Comparison of ENCODE assay signal across 12 cellular contexts in the genomic region with DNA sequence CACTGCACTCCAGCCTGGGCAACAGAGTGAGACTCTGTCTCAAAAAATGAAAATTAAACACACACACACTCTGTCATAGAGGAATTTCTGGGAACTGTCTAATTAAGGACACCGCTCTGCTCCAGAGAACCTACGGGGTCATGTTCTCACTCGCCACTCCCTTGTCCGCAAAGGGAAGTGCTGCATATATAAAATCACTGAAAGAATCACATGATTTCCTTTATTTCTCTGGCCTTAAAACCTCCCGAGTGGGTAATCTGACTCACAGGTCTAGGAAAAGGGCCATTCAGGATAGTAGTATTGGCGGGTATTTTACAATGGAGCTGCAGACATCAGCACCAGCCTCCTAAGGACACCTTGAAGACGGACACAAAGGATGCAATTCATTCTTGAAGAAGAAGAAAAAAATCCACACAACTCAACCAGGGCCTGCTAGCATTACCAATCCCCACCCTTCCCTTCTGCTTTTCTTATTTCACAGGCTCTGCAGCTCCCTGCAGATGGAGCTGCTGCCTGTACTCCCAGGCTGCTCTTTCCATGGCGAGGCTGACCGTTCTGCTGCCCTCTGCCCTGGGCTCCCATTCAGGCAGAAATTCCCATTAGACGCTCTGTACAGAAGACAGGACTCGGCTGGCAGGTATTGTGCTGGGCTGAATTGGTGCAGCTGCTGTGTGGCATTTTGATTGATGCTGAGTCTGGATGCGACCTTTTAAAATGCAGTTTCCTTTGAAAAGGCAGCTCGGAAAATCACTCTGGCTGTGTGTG. TPM values are rescaled to one million over a fixed set of nuclear protein-coding genes. Genes with fewer than 3 reads are reported as not detected.
DNase-seq lines count a peak whose midpoint lies in the region; ATAC-seq and TF ChIP-seq lines count a peak whose summit lies in the region.
"Had no signal": no experiment of that assay in that cellular context is flagged by ENCODE, and none has a peak within 500 bp of the region (broad histone marks: within the 10 kb centered on the region; RNA-seq: fewer than 3 reads in every experiment).

No MANE protein-coding gene starts in this region.

- H3K27ac ChIP-seq in heart left ventricle (peak overlapping the region in 1 of 12 donors; percentile 35), left lung (no peak overlapping the region)
- H3K27ac ChIP-seq: pancreas, Peyer's patch had no signal

- TF ChIP-seq CTCF in heart left ventricle (IDR thresholded peaks at IDR 0.05) (peak in 2 of 12 donors; percentile 17 to 27), left lung (IDR thresholded peaks at IDR 0.05) (no peak)

- H3K36me3 ChIP-seq in heart left ventricle (no peaks in the 10 kb centered on the region), left lung (no peaks in the 10 kb centered on the region)
- H3K36me3 ChIP-seq: MG63, pancreas, Peyer's patch had no signal

- no peak for DNase-seq in heart left ventricle
- no peak for DNase-seq in Right ventricle myocardium inferior (ENCODE audit: missing footprints)
- DNase-seq in cerebellum (ENCODE audit: low spot score) = peak; percentile 43
- DNase-seq in left lung = no peak
- no peak for DNase-seq in activated naive CD4-positive, alpha-beta T cell (lab: John Stamatoyannopoulos, UW)
- DNase-seq in DMS53 (lab: John Stamatoyannopoulos, UW) = no peak
- no peak for DNase-seq in NCI-H526 treated with DMSO at 0.1 percent for 48 hours (lab: John Stamatoyannopoulos, UW)
- DNase-seq: activated CD4-positive, alpha-beta memory T cell treated with anti-CD3 and anti-CD28 coated beads, Interleukin-2, amount 10 ng/mL, durations not matched to agents 7 days and 5 days; MG63; pancreas; Peyer's patch had no signal

- H3K4me3 ChIP-seq in heart left ventricle (no peak overlapping the region), left lung (no peak overlapping the region)
- H3K4me3 ChIP-seq: MG63, pancreas, Peyer's patch had no signal

- TF ChIP-seq POLR2A in heart left ventricle (IDR thresholded peaks at IDR 0.05) = no peak

- peaks cover 0 to 2% (median 0%) of the 10 kb centered on the region in 9 donors for H3K27me3 ChIP-seq in heart left ventricle
- H3K27me3 ChIP-seq in left lung = no peaks in the 10 kb centered on the region
- H3K27me3 ChIP-seq: pancreas, Peyer's patch had no signal

- H3K4me1 ChIP-seq in heart left ventricle (peaks cover 0 to 12% (median 4%) of the 10 kb centered on the region in 12 donors), left lung (no peaks in the 10 kb centered on the region)
- H3K4me1 ChIP-seq: pancreas, Peyer's patch had no signal

- intact Hi-C loops in heart left ventricle (cut with DNase I) (loop anchor here in 4 of 10 donors (5.0 to 10.0 kb wide), 4 partner anchors 56 to 121 kb away; no protein-coding TSS in a partner anchor), Right ventricle myocardium inferior (cut with DNase I) (loop anchor here (2.0 to 10.0 kb wide), 3 partner anchors 51 to 179 kb away; a partner anchor contains a TSS), left lung (cut with DNase I) (no loop called here)

- H3K9me3 ChIP-seq in heart left ventricle (no peaks in the 10 kb centered on the region), left lung (no peaks in the 10 kb centered on the region)
- H3K9me3 ChIP-seq: MG63, pancreas, Peyer's patch had no signal

- WGBS in heart left ventricle, 4 donors = 37 to 55% (median 47%) methylated on average over 13 of the region's 13 CpGs

- ATAC-seq in heart left ventricle (peak in 3 of 4 donors; percentile 54 to 83 (median 63)), Right ventricle myocardium inferior (no peak), left lung (peak; percentile 75), HG03135 (IDR thresholded peaks at IDR 0.05; ENCODE audit: unreplicated experiment) (no peak)

RNA-seq across cellular contexts. Expression of a gene that starts 53.3 kb away (rescaled TPM):
- total RNA-seq in heart left ventricle (10 to 100 TPM in 3 of 9 donors, 1 to 10 TPM in 6; 3.8 to 11.5 (median 7.0) TPM), Right ventricle myocardium inferior (8.9 TPM), cerebellum (13.8 TPM), left lung (10 to 100 TPM; 12.3 to 18.8 TPM)
- polyA plus RNA-seq in heart left ventricle = 1 to 10 TPM; 4.2 to 5.5 TPM

Comparison
In these comparisons a context has a peak if more than half of its experiments do, and no peak if none do; other contexts are left out.
1. ATAC-seq: peak in heart left ventricle (3 of 4) and left lung (single experiment); none in Right ventricle myocardium inferior (single experiment) and HG03135 (single experiment).